ENCODE assay signal across 2 cellular contexts in the genomic region with DNA sequence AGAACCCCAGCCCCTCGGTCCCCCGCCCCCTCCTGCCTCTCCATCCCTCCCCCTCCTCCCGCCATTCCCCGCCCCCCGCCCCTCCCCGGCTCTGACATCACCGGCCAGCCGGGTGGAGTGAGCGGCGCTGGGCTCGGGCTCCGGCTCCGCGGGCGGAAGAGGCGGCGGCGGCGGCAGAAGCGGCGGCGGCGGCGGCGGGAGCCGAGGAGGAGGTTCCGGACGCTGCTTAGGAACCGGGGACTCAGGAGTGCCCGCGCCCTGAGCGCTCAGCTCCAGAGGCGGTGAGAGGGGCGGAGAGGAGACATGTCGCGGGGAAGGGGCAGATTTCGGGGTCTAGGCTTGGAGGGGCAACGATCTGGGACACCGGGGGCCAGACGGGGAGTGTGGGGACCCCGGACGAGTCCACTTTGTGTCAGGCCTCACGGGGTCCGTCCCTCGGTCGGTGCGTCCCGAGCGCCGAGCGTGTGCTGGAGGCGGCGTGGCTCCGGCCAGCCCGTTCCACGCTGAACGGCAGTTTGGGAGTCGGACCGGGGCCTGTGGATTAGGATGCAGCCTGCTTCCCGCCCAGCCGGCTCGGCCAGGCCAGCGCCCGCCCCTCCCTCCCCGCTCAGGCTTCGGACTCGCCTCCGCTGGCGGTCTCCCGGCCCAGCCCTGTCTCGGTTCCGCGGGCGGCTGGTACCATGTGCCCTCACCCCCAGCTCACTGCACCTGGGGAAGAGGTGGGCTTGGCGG.
TF ChIP-seq lines count a peak whose summit lies in the region.

A gene with protein sequence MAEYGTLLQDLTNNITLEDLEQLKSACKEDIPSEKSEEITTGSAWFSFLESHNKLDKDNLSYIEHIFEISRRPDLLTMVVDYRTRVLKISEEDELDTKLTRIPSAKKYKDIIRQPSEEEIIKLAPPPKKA (plus strand): TSS at position 143 of the 732 bp plus-strand sequence. CDS start 6,161 bp downstream, outside the sequence.

TF ChIP-seq in HEK293, 187 proteins besides CTCF, POLR2A, EP300 and RAD21 (continued from another document and continues in another):
- TF ChIP-seq, protein P1, sequence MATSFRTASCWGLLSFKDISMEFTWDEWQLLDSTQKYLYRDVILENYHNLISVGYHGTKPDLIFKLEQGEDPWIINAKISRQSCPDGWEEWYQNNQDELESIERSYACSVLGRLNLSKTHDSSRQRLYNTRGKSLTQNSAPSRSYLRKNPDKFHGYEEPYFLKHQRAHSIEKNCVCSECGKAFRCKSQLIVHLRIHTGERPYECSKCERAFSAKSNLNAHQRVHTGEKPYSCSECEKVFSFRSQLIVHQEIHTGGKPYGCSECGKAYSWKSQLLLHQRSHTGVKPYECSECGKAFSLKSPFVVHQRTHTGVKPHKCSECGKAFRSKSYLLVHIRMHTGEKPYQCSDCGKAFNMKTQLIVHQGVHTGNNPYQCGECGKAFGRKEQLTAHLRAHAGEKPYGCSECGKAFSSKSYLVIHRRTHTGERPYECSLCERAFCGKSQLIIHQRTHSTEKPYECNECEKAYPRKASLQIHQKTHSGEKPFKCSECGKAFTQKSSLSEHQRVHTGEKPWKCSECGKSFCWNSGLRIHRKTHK (tag by site-specific recombination; IDR thresholded peaks at IDR 0.05): no peak
- TF ChIP-seq, protein P2, sequence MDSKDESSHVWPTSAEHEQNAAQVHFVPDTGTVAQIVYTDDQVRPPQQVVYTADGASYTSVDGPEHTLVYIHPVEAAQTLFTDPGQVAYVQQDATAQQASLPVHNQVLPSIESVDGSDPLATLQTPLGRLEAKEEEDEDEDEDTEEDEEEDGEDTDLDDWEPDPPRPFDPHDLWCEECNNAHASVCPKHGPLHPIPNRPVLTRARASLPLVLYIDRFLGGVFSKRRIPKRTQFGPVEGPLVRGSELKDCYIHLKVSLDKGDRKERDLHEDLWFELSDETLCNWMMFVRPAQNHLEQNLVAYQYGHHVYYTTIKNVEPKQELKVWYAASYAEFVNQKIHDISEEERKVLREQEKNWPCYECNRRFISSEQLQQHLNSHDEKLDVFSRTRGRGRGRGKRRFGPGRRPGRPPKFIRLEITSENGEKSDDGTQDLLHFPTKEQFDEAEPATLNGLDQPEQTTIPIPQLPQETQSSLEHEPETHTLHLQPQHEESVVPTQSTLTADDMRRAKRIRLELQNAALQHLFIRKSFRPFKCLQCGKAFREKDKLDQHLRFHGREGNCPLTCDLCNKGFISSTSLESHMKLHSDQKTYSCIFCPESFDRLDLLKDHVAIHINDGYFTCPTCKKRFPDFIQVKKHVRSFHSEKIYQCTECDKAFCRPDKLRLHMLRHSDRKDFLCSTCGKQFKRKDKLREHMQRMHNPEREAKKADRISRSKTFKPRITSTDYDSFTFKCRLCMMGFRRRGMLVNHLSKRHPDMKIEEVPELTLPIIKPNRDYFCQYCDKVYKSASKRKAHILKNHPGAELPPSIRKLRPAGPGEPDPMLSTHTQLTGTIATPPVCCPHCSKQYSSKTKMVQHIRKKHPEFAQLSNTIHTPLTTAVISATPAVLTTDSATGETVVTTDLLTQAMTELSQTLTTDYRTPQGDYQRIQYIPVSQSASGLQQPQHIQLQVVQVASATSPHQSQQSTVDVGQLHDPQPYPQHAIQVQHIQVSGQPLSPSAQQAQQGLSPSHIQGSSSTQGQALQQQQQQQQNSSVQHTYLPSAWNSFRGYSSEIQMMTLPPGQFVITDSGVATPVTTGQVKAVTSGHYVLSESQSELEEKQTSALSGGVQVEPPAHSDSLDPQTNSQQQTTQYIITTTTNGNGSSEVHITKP (tag by site-specific recombination; IDR thresholded peaks at IDR 0.05): peak; percentile 84; the same call in 1 of the 2 replicates
- TF ChIP-seq KLF9 (tag by site-specific recombination; IDR thresholded peaks at IDR 0.05; ENCODE audit: low read depth) (no peak; the same call in 1 of the 2 replicates), SP3 (tag by site-specific recombination; IDR thresholded peaks at IDR 0.05) (no peak; the same call in 1 of the 2 replicates), ZNF529 (tag by site-specific recombination; IDR thresholded peaks at IDR 0.05; ENCODE audit: insufficient replicate concordance) (no peak), ZNF548 (tag by site-specific recombination; IDR thresholded peaks at IDR 0.05) (no peak), FEZF1 (tag by site-specific recombination; IDR thresholded peaks at IDR 0.05) (no peak), MEIS1 (CRISPR knock-in tag; IDR thresholded peaks at IDR 0.05; ENCODE audit: borderline replicate concordance) (no peak), KLF7 (tag by site-specific recombination; IDR thresholded peaks at IDR 0.05; ENCODE audit: borderline replicate concordance) (no peak), ZFP37 (tag by site-specific recombination; IDR thresholded peaks at IDR 0.05) (peak; percentile 79; the same call in 1 of the 2 replicates), ZBTB17 (tag by site-specific recombination; IDR thresholded peaks at IDR 0.05) (peak; percentile 50; the same call in 1 of the 2 replicates), ZNF660 (tag by site-specific recombination; IDR thresholded peaks at IDR 0.05) (no peak), ZNF184 (tag by site-specific recombination; IDR thresholded peaks at IDR 0.05) (no peak), ZNF174 (tag by site-specific recombination; IDR thresholded peaks at IDR 0.05) (no peak), SETDB1 (IDR thresholded peaks at IDR 0.05; ENCODE audit: insufficient read length, low read length) (no peak), ZNF433 (tag by site-specific recombination; IDR thresholded peaks at IDR 0.05; ENCODE audit: low read depth) (no peak), ZBTB1 (tag by site-specific recombination; IDR thresholded peaks at IDR 0.05) (no peak), KLF1 (tag by site-specific recombination; IDR thresholded peaks at IDR 0.05) (no peak), ZSCAN30 (tag by site-specific recombination; IDR thresholded peaks at IDR 0.05) (peak; percentile 29; the same call in 1 of the 2 replicates), MZF1 (tag by site-specific recombination; IDR thresholded peaks at IDR 0.05; ENCODE audit: borderline replicate concordance) (no peak)
- TF ChIP-seq, protein P3, sequence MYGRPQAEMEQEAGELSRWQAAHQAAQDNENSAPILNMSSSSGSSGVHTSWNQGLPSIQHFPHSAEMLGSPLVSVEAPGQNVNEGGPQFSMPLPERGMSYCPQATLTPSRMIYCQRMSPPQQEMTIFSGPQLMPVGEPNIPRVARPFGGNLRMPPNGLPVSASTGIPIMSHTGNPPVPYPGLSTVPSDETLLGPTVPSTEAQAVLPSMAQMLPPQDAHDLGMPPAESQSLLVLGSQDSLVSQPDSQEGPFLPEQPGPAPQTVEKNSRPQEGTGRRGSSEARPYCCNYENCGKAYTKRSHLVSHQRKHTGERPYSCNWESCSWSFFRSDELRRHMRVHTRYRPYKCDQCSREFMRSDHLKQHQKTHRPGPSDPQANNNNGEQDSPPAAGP (tag by site-specific recombination; IDR thresholded peaks at IDR 0.05): peak; percentile 81; the same call in 1 of the 2 replicates
- TF ChIP-seq, protein P4, sequence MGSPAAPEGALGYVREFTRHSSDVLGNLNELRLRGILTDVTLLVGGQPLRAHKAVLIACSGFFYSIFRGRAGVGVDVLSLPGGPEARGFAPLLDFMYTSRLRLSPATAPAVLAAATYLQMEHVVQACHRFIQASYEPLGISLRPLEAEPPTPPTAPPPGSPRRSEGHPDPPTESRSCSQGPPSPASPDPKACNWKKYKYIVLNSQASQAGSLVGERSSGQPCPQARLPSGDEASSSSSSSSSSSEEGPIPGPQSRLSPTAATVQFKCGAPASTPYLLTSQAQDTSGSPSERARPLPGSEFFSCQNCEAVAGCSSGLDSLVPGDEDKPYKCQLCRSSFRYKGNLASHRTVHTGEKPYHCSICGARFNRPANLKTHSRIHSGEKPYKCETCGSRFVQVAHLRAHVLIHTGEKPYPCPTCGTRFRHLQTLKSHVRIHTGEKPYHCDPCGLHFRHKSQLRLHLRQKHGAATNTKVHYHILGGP (tag by site-specific recombination; IDR thresholded peaks at IDR 0.05): no peak

TF ChIP-seq in HepG2, 621 proteins besides CTCF, POLR2A, EP300 and RAD21 (continued from another document and continues in another):
- TF ChIP-seq, protein P5, sequence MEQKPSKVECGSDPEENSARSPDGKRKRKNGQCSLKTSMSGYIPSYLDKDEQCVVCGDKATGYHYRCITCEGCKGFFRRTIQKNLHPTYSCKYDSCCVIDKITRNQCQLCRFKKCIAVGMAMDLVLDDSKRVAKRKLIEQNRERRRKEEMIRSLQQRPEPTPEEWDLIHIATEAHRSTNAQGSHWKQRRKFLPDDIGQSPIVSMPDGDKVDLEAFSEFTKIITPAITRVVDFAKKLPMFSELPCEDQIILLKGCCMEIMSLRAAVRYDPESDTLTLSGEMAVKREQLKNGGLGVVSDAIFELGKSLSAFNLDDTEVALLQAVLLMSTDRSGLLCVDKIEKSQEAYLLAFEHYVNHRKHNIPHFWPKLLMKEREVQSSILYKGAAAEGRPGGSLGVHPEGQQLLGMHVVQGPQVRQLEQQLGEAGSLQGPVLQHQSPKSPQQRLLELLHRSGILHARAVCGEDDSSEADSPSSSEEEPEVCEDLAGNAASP (CRISPR knock-in tag; IDR thresholded peaks at IDR 0.05; ENCODE audit: borderline replicate concordance): no peak
- TF ChIP-seq ZNF430 (CRISPR knock-in tag; IDR thresholded peaks at IDR 0.05) (peak; percentile 38; the same call in 1 of the 2 replicates), ZNF678 (CRISPR knock-in tag; IDR thresholded peaks at IDR 0.05) (peak; percentile 44; the same call in 1 of the 2 replicates), ZFYVE20 (CRISPR knock-in tag; IDR thresholded peaks at IDR 0.05; ENCODE audit: borderline replicate concordance, low read depth) (peak; percentile 40; the same call in 1 of the 2 replicates), ZNF12 (CRISPR knock-in tag; IDR thresholded peaks at IDR 0.05) (no peak), RNF2 (conservative IDR thresholded peaks at IDR 0.05; ENCODE audit: low read depth) (no peak), ARNT (IDR thresholded peaks at IDR 0.05) (no peak), ZC3H4 (CRISPR knock-in tag; IDR thresholded peaks at IDR 0.05; ENCODE audit: borderline replicate concordance) (no peak), ZNF557 (CRISPR knock-in tag; IDR thresholded peaks at IDR 0.05) (no peak), SRY (CRISPR knock-in tag; IDR thresholded peaks at IDR 0.05) (peak; percentile 55; the same call in 1 of the 2 replicates), ZNF343 (CRISPR knock-in tag; IDR thresholded peaks at IDR 0.05) (0 out of 2 replicates have a peak, but pooled peaks have one; percentile 25), HES4 (CRISPR knock-in tag; IDR thresholded peaks at IDR 0.05; ENCODE audit: borderline replicate concordance) (peak; percentile 22; the same call in 1 of the 2 replicates), ZNF121 (CRISPR knock-in tag; IDR thresholded peaks at IDR 0.05) (no peak), ZNF761 (CRISPR knock-in tag; conservative IDR thresholded peaks at IDR 0.05) (peak; percentile 63; the same call in 1 of the 2 replicates), JUND (CRISPR knock-in tag; IDR thresholded peaks at IDR 0.05) (peak; percentile 10; the same call in 1 of the 2 replicates), ZNF83 (CRISPR knock-in tag; IDR thresholded peaks at IDR 0.05; ENCODE audit: borderline replicate concordance) (no peak), ASH2L (IDR thresholded peaks at IDR 0.05; ENCODE audit: insufficient read length, low read depth, low read length) (peak; percentile 52), AKAP8 (CRISPR knock-in tag; IDR thresholded peaks at IDR 0.05) (0 out of 2 replicates have a peak, but pooled peaks have one; percentile 21), GABPA (IDR thresholded peaks at IDR 0.05; ENCODE audit: low read depth, low read length) (peak; percentile 24; the same call in 1 of the 2 replicates), GABPA (CRISPR knock-in tag; IDR thresholded peaks at IDR 0.05; ENCODE audit: low read depth) (no peak), FOSL1 (CRISPR knock-in tag; IDR thresholded peaks at IDR 0.05; ENCODE audit: borderline replicate concordance) (no peak), SETDB1 (CRISPR knock-in tag; IDR thresholded peaks at IDR 0.05; ENCODE audit: borderline replicate concordance) (no peak), RXRA (CRISPR knock-in tag; IDR thresholded peaks at IDR 0.05) (peak; percentile 47; the same call in 1 of the 2 replicates)
- TF ChIP-seq, protein P6, sequence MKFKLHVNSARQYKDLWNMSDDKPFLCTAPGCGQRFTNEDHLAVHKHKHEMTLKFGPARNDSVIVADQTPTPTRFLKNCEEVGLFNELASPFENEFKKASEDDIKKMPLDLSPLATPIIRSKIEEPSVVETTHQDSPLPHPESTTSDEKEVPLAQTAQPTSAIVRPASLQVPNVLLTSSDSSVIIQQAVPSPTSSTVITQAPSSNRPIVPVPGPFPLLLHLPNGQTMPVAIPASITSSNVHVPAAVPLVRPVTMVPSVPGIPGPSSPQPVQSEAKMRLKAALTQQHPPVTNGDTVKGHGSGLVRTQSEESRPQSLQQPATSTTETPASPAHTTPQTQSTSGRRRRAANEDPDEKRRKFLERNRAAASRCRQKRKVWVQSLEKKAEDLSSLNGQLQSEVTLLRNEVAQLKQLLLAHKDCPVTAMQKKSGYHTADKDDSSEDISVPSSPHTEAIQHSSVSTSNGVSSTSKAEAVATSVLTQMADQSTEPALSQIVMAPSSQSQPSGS (CRISPR knock-in tag; IDR thresholded peaks at IDR 0.05): no peak
- TF ChIP-seq, protein P7, sequence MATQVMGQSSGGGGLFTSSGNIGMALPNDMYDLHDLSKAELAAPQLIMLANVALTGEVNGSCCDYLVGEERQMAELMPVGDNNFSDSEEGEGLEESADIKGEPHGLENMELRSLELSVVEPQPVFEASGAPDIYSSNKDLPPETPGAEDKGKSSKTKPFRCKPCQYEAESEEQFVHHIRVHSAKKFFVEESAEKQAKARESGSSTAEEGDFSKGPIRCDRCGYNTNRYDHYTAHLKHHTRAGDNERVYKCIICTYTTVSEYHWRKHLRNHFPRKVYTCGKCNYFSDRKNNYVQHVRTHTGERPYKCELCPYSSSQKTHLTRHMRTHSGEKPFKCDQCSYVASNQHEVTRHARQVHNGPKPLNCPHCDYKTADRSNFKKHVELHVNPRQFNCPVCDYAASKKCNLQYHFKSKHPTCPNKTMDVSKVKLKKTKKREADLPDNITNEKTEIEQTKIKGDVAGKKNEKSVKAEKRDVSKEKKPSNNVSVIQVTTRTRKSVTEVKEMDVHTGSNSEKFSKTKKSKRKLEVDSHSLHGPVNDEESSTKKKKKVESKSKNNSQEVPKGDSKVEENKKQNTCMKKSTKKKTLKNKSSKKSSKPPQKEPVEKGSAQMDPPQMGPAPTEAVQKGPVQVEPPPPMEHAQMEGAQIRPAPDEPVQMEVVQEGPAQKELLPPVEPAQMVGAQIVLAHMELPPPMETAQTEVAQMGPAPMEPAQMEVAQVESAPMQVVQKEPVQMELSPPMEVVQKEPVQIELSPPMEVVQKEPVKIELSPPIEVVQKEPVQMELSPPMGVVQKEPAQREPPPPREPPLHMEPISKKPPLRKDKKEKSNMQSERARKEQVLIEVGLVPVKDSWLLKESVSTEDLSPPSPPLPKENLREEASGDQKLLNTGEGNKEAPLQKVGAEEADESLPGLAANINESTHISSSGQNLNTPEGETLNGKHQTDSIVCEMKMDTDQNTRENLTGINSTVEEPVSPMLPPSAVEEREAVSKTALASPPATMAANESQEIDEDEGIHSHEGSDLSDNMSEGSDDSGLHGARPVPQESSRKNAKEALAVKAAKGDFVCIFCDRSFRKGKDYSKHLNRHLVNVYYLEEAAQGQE (IDR thresholded peaks at IDR 0.05; ENCODE audit: borderline replicate concordance in 1 of 2, low read depth in 1 of 2, low read length in 2 of 2): no peak
- TF ChIP-seq, protein P8, sequence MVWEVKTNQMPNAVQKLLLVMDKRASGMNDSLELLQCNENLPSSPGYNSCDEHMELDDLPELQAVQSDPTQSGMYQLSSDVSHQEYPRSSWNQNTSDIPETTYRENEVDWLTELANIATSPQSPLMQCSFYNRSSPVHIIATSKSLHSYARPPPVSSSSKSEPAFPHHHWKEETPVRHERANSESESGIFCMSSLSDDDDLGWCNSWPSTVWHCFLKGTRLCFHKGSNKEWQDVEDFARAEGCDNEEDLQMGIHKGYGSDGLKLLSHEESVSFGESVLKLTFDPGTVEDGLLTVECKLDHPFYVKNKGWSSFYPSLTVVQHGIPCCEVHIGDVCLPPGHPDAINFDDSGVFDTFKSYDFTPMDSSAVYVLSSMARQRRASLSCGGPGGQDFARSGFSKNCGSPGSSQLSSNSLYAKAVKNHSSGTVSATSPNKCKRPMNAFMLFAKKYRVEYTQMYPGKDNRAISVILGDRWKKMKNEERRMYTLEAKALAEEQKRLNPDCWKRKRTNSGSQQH (CRISPR knock-in tag; IDR thresholded peaks at IDR 0.05; ENCODE audit: low read depth): 0 out of 2 replicates have a peak, but pooled peaks have one; percentile 40
